15 cellular contexts compared by ENCODE assay signal in genomic region chr5:78806544-78806943, GRCh38.
DNase-seq lines count a peak whose midpoint lies in the region; ATAC-seq, FAIRE-seq and TF ChIP-seq lines count a peak whose summit lies in the region.
"Had no signal": no experiment of that assay in that cellular context is flagged by ENCODE, and none has a peak within 500 bp of the region (broad histone marks: within the 10 kb centered on the region; RNA-seq: fewer than 3 reads in every experiment).

No MANE protein-coding gene starts in this region.

- no peaks in the 10 kb centered on the region for H3K9me3 Mint-ChIP-seq in endothelial cell (ENCODE audit: unreplicated experiment)
- H3K9me3 Mint-ChIP-seq in osteocyte (ENCODE audit: unreplicated experiment), result no peaks in the 10 kb centered on the region

- H3K4me3 ChIP-seq in coronary artery, result no peak overlapping the region
- H3K4me3 ChIP-seq: right atrium auricular region, stomach had no signal

- H3K27me3 Mint-ChIP-seq in endothelial cell (ENCODE audit: unreplicated experiment), result no peaks in the 10 kb centered on the region
- no peaks in the 10 kb centered on the region for H3K27me3 Mint-ChIP-seq in osteocyte (ENCODE audit: unreplicated experiment)
- H3K27me3 Mint-ChIP-seq: activated T-helper 17 cell treated with anti-CD3 and anti-CD28 coated beads, Interleukin-2, amount 50 U/mL, for 72 hours; brain; CD4-positive, CD25-positive, alpha-beta regulatory T cell; T-helper 17 cell had no signal

- peak overlapping the region; percentile 27 for H3K27ac Mint-ChIP-seq in endothelial cell (ENCODE audit: unreplicated experiment)
- peak overlapping the region; percentile 53 for H3K27ac Mint-ChIP-seq in osteocyte (ENCODE audit: unreplicated experiment)
- H3K27ac Mint-ChIP-seq: activated T-helper 17 cell treated with anti-CD3 and anti-CD28 coated beads, Interleukin-2, amount 50 U/mL, for 72 hours; brain; CD4-positive, CD25-positive, alpha-beta regulatory T cell; T-helper 17 cell had no signal

- DNase-seq in EL, result peak; percentile 99
- DNase-seq in RCC 7860 (ENCODE audit: low spot score), result peak; percentile 87
- no peak for DNase-seq in endothelial cell (ENCODE audit: low spot score)
- DNase-seq in osteocyte (ENCODE audit: extremely low spot score, unreplicated experiment), result no peak
- DNase-seq in Right ventricle myocardium superior, result no peak
- DNase-seq in NCI-H2107 treated with DMSO at 0.1 percent for 48 hours (lab: John Stamatoyannopoulos, UW; ENCODE audit: unreplicated experiment), result no peak
- DNase-seq in coronary artery (ENCODE audit: low spot score), result no peak
- DNase-seq: CD4-positive, CD25-positive, alpha-beta regulatory T cell; stomach; T-helper 17 cell had no signal

- peaks cover 4% of the 10 kb centered on the region for H3K4me1 Mint-ChIP-seq in endothelial cell (ENCODE audit: unreplicated experiment)
- H3K4me1 Mint-ChIP-seq in osteocyte (ENCODE audit: unreplicated experiment), result peaks cover 71% of the 10 kb centered on the region
- H3K4me1 Mint-ChIP-seq: activated T-helper 17 cell treated with anti-CD3 and anti-CD28 coated beads, Interleukin-2, amount 50 U/mL, for 72 hours had no signal

- no peak for ATAC-seq in Right ventricle myocardium superior (ENCODE audit: poor library complexity)
- no peak for ATAC-seq in GM18870 (IDR thresholded peaks at IDR 0.05; ENCODE audit: unreplicated experiment)
- ATAC-seq: activated T-helper 17 cell treated with anti-CD3 and anti-CD28 coated beads, Interleukin-2, amount 50 U/mL, for 72 hours; T-helper 17 cell had no signal

- intact Hi-C loops in Right ventricle myocardium superior (cut with DNase I), result no loop called here

- H3K4me3 Mint-ChIP-seq in endothelial cell (ENCODE audit: unreplicated experiment) (no peak overlapping the region), osteocyte (ENCODE audit: unreplicated experiment) (no peak overlapping the region)
- H3K4me3 Mint-ChIP-seq: activated T-helper 17 cell treated with anti-CD3 and anti-CD28 coated beads, Interleukin-2, amount 50 U/mL, for 72 hours; brain; CD4-positive, CD25-positive, alpha-beta regulatory T cell; T-helper 17 cell had no signal

- FAIRE-seq in RCC 7860 (lab: Jason Lieb, UNC), result peak; percentile 75

- no peak overlapping the region for H3K27ac ChIP-seq in coronary artery
- H3K27ac ChIP-seq: epithelial cell of prostate, right atrium auricular region, stomach had no signal

- H3K36me3 Mint-ChIP-seq in endothelial cell (ENCODE audit: low read depth, unreplicated experiment) (peaks cover 4% of the 10 kb centered on the region), osteocyte (ENCODE audit: unreplicated experiment) (no peaks in the 10 kb centered on the region)
- H3K36me3 Mint-ChIP-seq: brain had no signal

- TF ChIP-seq CTCF in endothelial cell (IDR thresholded peaks at IDR 0.05; ENCODE audit: unreplicated experiment) (no peak), osteocyte (IDR thresholded peaks at IDR 0.05) (no peak), coronary artery (IDR thresholded peaks at IDR 0.05) (no peak)

Comparison
In these comparisons a context has a peak if more than half of its experiments do, and no peak if none do; other contexts are left out.
1. DNase-seq: peak in EL (single experiment) and RCC 7860 (single experiment); none in endothelial cell (single experiment), osteocyte (single experiment), Right ventricle myocardium superior (single experiment), NCI-H2107 treated with DMSO at 0.1 percent for 48 hours (single experiment) and coronary artery (single experiment).